19 cellular contexts compared by ENCODE assay signal in genomic region chr17:78265121-78265520, GRCh38. TPM values are rescaled to one million over a fixed set of nuclear protein-coding genes. Genes with fewer than 3 reads are reported as not detected.
DNase-seq lines count a peak whose midpoint lies in the region; ATAC-seq and TF ChIP-seq lines count a peak whose summit lies in the region.
"Had no signal": no experiment of that assay in that cellular context is flagged by ENCODE, and none has a peak within 500 bp of the region (broad histone marks: within the 10 kb centered on the region; RNA-seq: fewer than 3 reads in every experiment).

No MANE protein-coding gene starts in this region.

- DNase-seq in activated naive CD4-positive, alpha-beta T cell treated with anti-CD3 and anti-CD28 coated beads for 36 hours = no peak
- DNase-seq in activated naive CD4-positive, alpha-beta T cell treated with anti-CD3 and anti-CD28 coated beads, Interleukin-2, amount 50 U/mL, for 16 hours = no peak
- DNase-seq in WERI-Rb-1 (no peak), mesenchymal stem cell (no peak), HuH-7.5 (ENCODE audit: low spot score) (no peak)
- DNase-seq in CD4-positive, alpha-beta memory T cell = no peak
- DNase-seq: Calu3, DMS79, MV-4-11, NCI-H1417 treated with DMSO at 0.1 percent for 48 hours, NCI-H2171 treated with DMSO at 0.1 percent for 48 hours, NCI-H446 treated with DMSO at 0.1 percent for 48 hours, NCI-H82 had no signal

- H3K14ac ChIP-seq in mesenchymal stem cell (ENCODE audit: low read length in 2 of 2) = peak overlapping the region in 1 of 2 experiments; percentile 89

- H2BK15ac ChIP-seq in mesenchymal stem cell (ENCODE audit: low read depth, poor library complexity, severe bottlenecking) = peak overlapping the region; percentile 88

- H2BK5ac ChIP-seq in mesenchymal stem cell (ENCODE audit: low read depth, low read length, poor library complexity, severe bottlenecking) = no peak overlapping the region

- H3K36me3 ChIP-seq in WERI-Rb-1 = no peaks in the 10 kb centered on the region
- H3K36me3 ChIP-seq in mesenchymal stem cell (ENCODE audit: control insufficient read depth in 1 of 2, insufficient read depth in 2 of 2, low read depth in 1 of 2, low read length in 2 of 2) = no peaks in the 10 kb centered on the region
- no peaks in the 10 kb centered on the region for H3K36me3 ChIP-seq in thymus (ENCODE audit: control insufficient read depth, insufficient read depth)
- H3K36me3 ChIP-seq in CD4-positive, alpha-beta memory T cell (ENCODE audit: insufficient read depth, low read length) = no peaks in the 10 kb centered on the region
- H3K36me3 ChIP-seq: HAP-1, SJSA1 had no signal

- H3K4me1 Mint-ChIP-seq in activated naive CD4-positive, alpha-beta T cell treated with anti-CD3 and anti-CD28 coated beads for 36 hours (ENCODE audit: low read depth) = peaks cover 37% of the 10 kb centered on the region
- H3K4me1 Mint-ChIP-seq in CD4-positive, alpha-beta memory T cell = peaks cover 12 to 34% (median 24%) of the 10 kb centered on the region in 4 donors

- H3K4me3 ChIP-seq in WERI-Rb-1 (ENCODE audit: low read depth, low read length) (no peak overlapping the region), mesenchymal stem cell (ENCODE audit: insufficient read depth in 1 of 2, low read depth in 1 of 2, low read length in 2 of 2) (no peak overlapping the region), thymus (ENCODE audit: low read length) (no peak overlapping the region)
- H3K4me3 ChIP-seq in CD4-positive, alpha-beta memory T cell (ENCODE audit: low read length in 2 of 2) = no peak overlapping the region
- H3K4me3 ChIP-seq: HAP-1, PC-9, SJSA1 had no signal

- no peak overlapping the region for H3K9ac ChIP-seq in mesenchymal stem cell (ENCODE audit: low read length)

- H4K91ac ChIP-seq in mesenchymal stem cell (ENCODE audit: low read length) = peak overlapping the region; percentile 90

- peaks cover 4% of the 10 kb centered on the region for H3K36me3 Mint-ChIP-seq in activated naive CD4-positive, alpha-beta T cell treated with anti-CD3 and anti-CD28 coated beads for 36 hours (ENCODE audit: low read depth)
- no peaks in the 10 kb centered on the region for H3K36me3 Mint-ChIP-seq in CD4-positive, alpha-beta memory T cell

- no peaks in the 10 kb centered on the region for H3K9me3 ChIP-seq in WERI-Rb-1 (ENCODE audit: severe bottlenecking)
- no peaks in the 10 kb centered on the region for H3K9me3 ChIP-seq in mesenchymal stem cell (ENCODE audit: control insufficient read depth, low read length)
- H3K9me3 ChIP-seq in thymus (ENCODE audit: control insufficient read depth) = no peaks in the 10 kb centered on the region
- no peaks in the 10 kb centered on the region for H3K9me3 ChIP-seq in CD4-positive, alpha-beta memory T cell (ENCODE audit: control insufficient read depth in 1 of 2, low read length in 2 of 2)
- H3K9me3 ChIP-seq: HAP-1, SJSA1 had no signal

- H3K4me2 ChIP-seq in mesenchymal stem cell (ENCODE audit: low read length, poor library complexity, severe bottlenecking) = no peak overlapping the region
- H3K4me2 ChIP-seq: PC-9 had no signal

- no peak overlapping the region for H3K4me3 Mint-ChIP-seq in activated naive CD4-positive, alpha-beta T cell treated with anti-CD3 and anti-CD28 coated beads for 36 hours
- no peak overlapping the region for H3K4me3 Mint-ChIP-seq in CD4-positive, alpha-beta memory T cell

- H3K27me3 ChIP-seq in WERI-Rb-1 (ENCODE audit: insufficient read depth, low read depth, severe bottlenecking) = no peaks in the 10 kb centered on the region
- peaks cover 7 to 37% of the 10 kb centered on the region in 2 experiments for H3K27me3 ChIP-seq in mesenchymal stem cell (ENCODE audit: control insufficient read depth in 1 of 2, insufficient read depth in 1 of 2, low read length in 2 of 2)
- no peaks in the 10 kb centered on the region for H3K27me3 ChIP-seq in thymus (ENCODE audit: control insufficient read depth, insufficient read depth)
- no peaks in the 10 kb centered on the region for H3K27me3 ChIP-seq in CD4-positive, alpha-beta memory T cell (ENCODE audit: insufficient read depth, low read length)

- H3K18ac ChIP-seq in mesenchymal stem cell (ENCODE audit: low read depth in 1 of 2, low read length in 2 of 2) = peak overlapping the region in 1 of 2 experiments; percentile 46

- POLR2A ChIA-PET in CD4-positive, alpha-beta memory T cell (lab: Charles Lee; ENCODE audit: partially characterized antibody) = no interaction called here

- CTCF ChIA-PET in activated naive CD4-positive, alpha-beta T cell treated with anti-CD3 and anti-CD28 coated beads for 36 hours (lab: Charles Lee) = interaction anchor here (0.6 kb wide), 1 partner anchor 34 kb away, joined by 3 read pairs; no protein-coding TSS in a partner anchor
- CTCF ChIA-PET in CD4-positive, alpha-beta memory T cell (lab: Charles Lee; ENCODE audit: partially characterized antibody) = interaction anchor here (0.8 kb wide), 1 partner anchor 9 kb away, joined by 3 read pairs; no protein-coding TSS in a partner anchor

- H3K4me1 ChIP-seq in mesenchymal stem cell (ENCODE audit: control insufficient read depth, insufficient read depth, low read depth, low read length) (peaks cover 52% of the 10 kb centered on the region), thymus (ENCODE audit: control insufficient read depth, insufficient read depth, low read length) (peaks cover 46% of the 10 kb centered on the region)
- H3K4me1 ChIP-seq in CD4-positive, alpha-beta memory T cell (ENCODE audit: insufficient read depth, low read length) = peaks cover 34% of the 10 kb centered on the region

- WGBS in mesenchymal stem cell = over 99% methylated on average over 10 of the region's 10 CpGs
- WGBS in thymus = 95% methylated on average over 10 of the region's 10 CpGs

- H2BK120ac ChIP-seq in mesenchymal stem cell (ENCODE audit: low read depth, low read length) = no peak overlapping the region

- H3K9me3 Mint-ChIP-seq in activated naive CD4-positive, alpha-beta T cell treated with anti-CD3 and anti-CD28 coated beads for 36 hours = no peaks in the 10 kb centered on the region
- no peaks in the 10 kb centered on the region for H3K9me3 Mint-ChIP-seq in CD4-positive, alpha-beta memory T cell

- no peaks in the 10 kb centered on the region for H3K79me1 ChIP-seq in mesenchymal stem cell (replicated peaks; ENCODE audit: low read length, poor library complexity, severe bottlenecking)

- ATAC-seq in HG02610 (IDR thresholded peaks at IDR 0.05; ENCODE audit: unreplicated experiment) = no peak

- no peak overlapping the region for H2AK5ac ChIP-seq in mesenchymal stem cell (ENCODE audit: low read length, severe bottlenecking)

- intact Hi-C loops in activated naive CD4-positive, alpha-beta T cell treated with anti-CD3 and anti-CD28 coated beads for 36 hours (cut with micrococcal nuclease) = no loop called here
- intact Hi-C loops in CD4-positive, alpha-beta memory T cell (cut with micrococcal nuclease) = no loop called here

- H2AFZ ChIP-seq in mesenchymal stem cell (ENCODE audit: low read depth, low read length) = no peak overlapping the region
- H2AFZ ChIP-seq: PC-9 had no signal

- no peak for TF ChIP-seq CTCF in WERI-Rb-1 (IDR thresholded peaks at IDR 0.05; ENCODE audit: low read depth, low read length)

- H3K27ac Mint-ChIP-seq in activated naive CD4-positive, alpha-beta T cell treated with anti-CD3 and anti-CD28 coated beads for 36 hours = peak overlapping the region; percentile 8
- H3K27ac Mint-ChIP-seq in CD4-positive, alpha-beta memory T cell = peak overlapping the region in 2 of 7 donors; percentile 4 to 71

- H4K8ac ChIP-seq in mesenchymal stem cell (ENCODE audit: low read length) = peak overlapping the region; percentile 55

- H2BK12ac ChIP-seq in mesenchymal stem cell (ENCODE audit: low read length in 2 of 2) = peak overlapping the region; percentile 82 to 94

- H3K4ac ChIP-seq in mesenchymal stem cell (ENCODE audit: low read depth in 1 of 2, low read length in 2 of 2) = peak overlapping the region; percentile 46 to 67

- H3K27me3 Mint-ChIP-seq in activated naive CD4-positive, alpha-beta T cell treated with anti-CD3 and anti-CD28 coated beads for 36 hours (ENCODE audit: low read depth) = no peaks in the 10 kb centered on the region
- no peaks in the 10 kb centered on the region for H3K27me3 Mint-ChIP-seq in CD4-positive, alpha-beta memory T cell

- no peak overlapping the region for H3K23ac ChIP-seq in mesenchymal stem cell (ENCODE audit: low read length in 2 of 2)

- H3K27ac ChIP-seq in WERI-Rb-1 = peak overlapping the region; percentile 1; the same call in 1 of the 2 replicates
- H3K27ac ChIP-seq in mesenchymal stem cell (ENCODE audit: low read length, poor library complexity, severe bottlenecking) = no peak overlapping the region
- H3K27ac ChIP-seq in thymus (ENCODE audit: low read depth) = peak overlapping the region; percentile 25
- H3K27ac ChIP-seq in CD4-positive, alpha-beta memory T cell (ENCODE audit: low read depth, low read length) = no peak overlapping the region
- H3K27ac ChIP-seq: PC-9, SJSA1 had no signal

RNA-seq across cellular contexts. Expression of gene TMEM235, which starts 33.7 kb away (rescaled TPM):
- total RNA-seq in activated naive CD4-positive, alpha-beta T cell treated with anti-CD3 and anti-CD28 coated beads for 36 hours = not detected
- not detected for polyA plus RNA-seq in mesenchymal stem cell (2013, experiment 1 of 2)
- polyA plus RNA-seq in mesenchymal stem cell (2013, experiment 2 of 2) = not detected
- polyA plus RNA-seq in thymus = 0.50 TPM
- not detected for total RNA-seq in CD4-positive, alpha-beta memory T cell
- not detected for polyA plus RNA-seq in CD4-positive, alpha-beta memory T cell
- total RNA-seq: A673, Calu3, PC-9, SJSA1 had no signal

RNA-seq across cellular contexts. Expression of gene BIRC5, which starts 51.1 kb away (rescaled TPM):
- total RNA-seq in activated naive CD4-positive, alpha-beta T cell treated with anti-CD3 and anti-CD28 coated beads for 36 hours = 100 to 1,000 TPM; 117 to 118 TPM
- 8.4 TPM for polyA plus RNA-seq in mesenchymal stem cell (2013, experiment 1 of 2)
- 6.9 TPM for polyA plus RNA-seq in mesenchymal stem cell (2013, experiment 2 of 2)
- 6.8 TPM for polyA plus RNA-seq in thymus
- under 1 TPM in 1 of 2 experiments, not detected in 1; 0.32 TPM for total RNA-seq in CD4-positive, alpha-beta memory T cell
- polyA plus RNA-seq in CD4-positive, alpha-beta memory T cell = under 1 TPM in 1 of 2 donors, not detected in 1; 0.18 TPM

Comparison
In these comparisons a context has a peak if more than half of its experiments do, and no peak if none do; other contexts are left out.
1. H3K27ac ChIP-seq: peak in WERI-Rb-1 (single experiment) and thymus (single experiment); none in mesenchymal stem cell (single experiment) and CD4-positive, alpha-beta memory T cell (single experiment).
2. RNA of gene BIRC5, which starts 51.1 kb away (total RNA-seq): 117 to 118 TPM in activated naive CD4-positive, alpha-beta T cell treated with anti-CD3 and anti-CD28 coated beads for 36 hours; 0.32 TPM in CD4-positive, alpha-beta memory T cell; every median in the first group is over 10 times any median in the second.